In genomic region chr12:89524201-89525001, GRCh38 we compare ENCODE assay signal across 8 cellular contexts. TPM values are rescaled to one million over a fixed set of nuclear protein-coding genes. Genes with fewer than 3 reads are reported as not detected.
DNase-seq lines count a peak whose midpoint lies in the region; ATAC-seq and TF ChIP-seq lines count a peak whose summit lies in the region.

Gene GALNT4, minus strand, starts transcription at chr12:89524796. Its CDS starts 247 bp downstream, at chr12:89524549.

- intact Hi-C loops in A673 (cut with micrococcal nuclease; ENCODE audit: unreplicated experiment), result loop anchor here (1.0 to 10.0 kb wide), 7 partner anchors 54 to 1382 kb away; partner anchors contain the start of genes CEP290 and TMTC3

- peaks cover 4% of the 10 kb centered on the region for H3K36me3 Mint-ChIP-seq in chondrocyte (ENCODE audit: low read depth)

- peak within 1 kb of the TSS; percentile 96 for H3K4me3 Mint-ChIP-seq in chondrocyte (ENCODE audit: unreplicated experiment)

- peaks cover 18% of the 10 kb centered on the region for H3K36me3 ChIP-seq in A673 (ENCODE audit: insufficient read depth, low read length, poor library complexity, severe bottlenecking)

- peaks cover 35% of the 10 kb centered on the region for H3K4me1 ChIP-seq in A673 (ENCODE audit: insufficient read depth, low read length, poor library complexity, severe bottlenecking)

- H3K9me3 Mint-ChIP-seq in chondrocyte (ENCODE audit: low read depth), result no peaks in the 10 kb centered on the region

- DNase-seq in A673 (ENCODE audit: low spot score), result peak; percentile 94
- DNase-seq in NCI-H2227 treated with DMSO at 0.1 percent for 48 hours (lab: John Stamatoyannopoulos, UW), result peak; percentile 62
- DNase-seq in activated CD4-positive, CD25-positive, alpha-beta regulatory T cell treated with anti-CD3 and anti-CD28 coated beads, Interleukin-2, amount 50 U/mL, for 72 hours, result peak; percentile 67
- peak; percentile 96 for DNase-seq in chondrocyte (ENCODE audit: low spot score)
- peak; percentile 88 for DNase-seq in kidney tubule cell (ENCODE audit: low spot score)
- DNase-seq in stimulated activated CD4-positive, alpha-beta T cell treated with anti-CD3 and anti-CD28 coated beads, Interleukin-1b, Interleukin-23, amount 100 ng/mL, for 24 hours (ENCODE audit: low read depth in 4 of 4, low spot score in 1 of 4), result peak; percentile 25 to 65 (median 42)

- H3K4me3 ChIP-seq in A673 (ENCODE audit: low read depth, low read length, poor library complexity, severe bottlenecking), result peak within 1 kb of the TSS; percentile 82

- POLR2A ChIA-PET in A673 (lab: Charles Lee; ENCODE audit: low non-redundant PET), result interaction anchor here (0.7 kb wide), 1 partner anchor 53 kb away, joined by 3 read pairs; no protein-coding TSS in a partner anchor

- H3K27me3 Mint-ChIP-seq in chondrocyte (ENCODE audit: low read depth), result no peaks in the 10 kb centered on the region

- H3K27ac Mint-ChIP-seq in chondrocyte (ENCODE audit: unreplicated experiment), result peak within 1 kb of the TSS; percentile 91

- TSS peak; percentile 36 for BruUV-seq in A673 (replicated peaks; lab: Mats Ljungman, UMichigan)

- CTCF ChIA-PET in A673 (lab: Charles Lee), result interaction anchor here (1.7 kb wide), 1 partner anchor 507 kb away, joined by 10 read pairs; no protein-coding TSS in a partner anchor

- H3K27me3 ChIP-seq in A673 (replicated peaks; ENCODE audit: insufficient read depth, low read depth, low read length, poor library complexity), result no peaks in the 10 kb centered on the region

- TF ChIP-seq CTCF in A673 (conservative IDR thresholded peaks at IDR 0.05; ENCODE audit: low read depth, low read length) (peak; percentile 83), chondrocyte (IDR thresholded peaks at IDR 0.05) (peak; percentile 88)

- ATAC-seq in GM18508 (IDR thresholded peaks at IDR 0.05; ENCODE audit: insufficient read depth, unreplicated experiment) (peak; percentile 57), HG02981 (IDR thresholded peaks at IDR 0.05; ENCODE audit: unreplicated experiment) (peak; percentile 66)

- peaks cover 36% of the 10 kb centered on the region for H3K4me1 Mint-ChIP-seq in chondrocyte (ENCODE audit: low read depth)

- no peaks in the 10 kb centered on the region for H3K9me3 ChIP-seq in A673 (ENCODE audit: low read depth, low read length, poor library complexity, severe bottlenecking)

- H3K27ac ChIP-seq in A673 (ENCODE audit: low read depth, low read length, poor library complexity, severe bottlenecking), result peak within 1 kb of the TSS; percentile 86

RNA-seq across cellular contexts. Expression of gene GALNT4, which starts in this region (rescaled TPM):
- total RNA-seq in A673 (2021), result 13.2 and 14.3 TPM in 2 replicates
- 3.6 to 4.9 TPM (median 3.9 TPM) in 3 replicates for total RNA-seq in chondrocyte

Comparison
In these comparisons a context has a peak if more than half of its experiments do, and no peak if none do; other contexts are left out.
1. Peak in every context shown above with its lines: DNase-seq, ATAC-seq, H3K4me3 ChIP-seq and H3K27ac ChIP-seq.
2. DNase-seq: peak in every context shown above with its lines; median percentile 96 in chondrocyte; 94 in A673; 88 in kidney tubule cell; 67 in activated CD4-positive, CD25-positive, alpha-beta regulatory T cell treated with anti-CD3 and anti-CD28 coated beads, Interleukin-2, amount 50 U/mL, for 72 hours; 62 in NCI-H2227 treated with DMSO at 0.1 percent for 48 hours; 42 in stimulated activated CD4-positive, alpha-beta T cell treated with anti-CD3 and anti-CD28 coated beads, Interleukin-1b, Interleukin-23, amount 100 ng/mL, for 24 hours.